ENCODE assay signal across 1 cellular context in the genomic region with DNA sequence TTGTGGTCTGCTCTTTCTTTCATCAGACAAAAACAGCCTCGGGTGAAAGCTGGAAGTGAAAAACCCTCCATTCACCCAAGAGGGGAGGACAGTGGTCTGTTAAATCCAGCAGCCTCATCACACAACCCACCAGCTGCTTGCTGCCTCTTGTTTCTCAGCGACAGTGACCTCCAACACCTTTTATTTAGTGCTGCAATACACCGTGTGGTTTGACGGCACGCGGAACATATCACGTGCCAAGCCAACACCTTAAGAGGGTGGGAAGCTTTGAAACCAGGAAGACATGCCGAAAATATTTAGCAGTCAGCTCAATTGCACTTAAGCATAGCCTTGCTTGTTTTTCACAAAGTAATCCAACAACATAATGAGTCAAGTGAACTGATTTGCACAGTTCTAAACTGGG.
TF ChIP-seq lines count a peak whose summit lies in the region.

No MANE protein-coding gene starts in this region.

TF ChIP-seq in IMR-90, 13 proteins besides CTCF, POLR2A, EP300 and RAD21:
- TF ChIP-seq CEBPB (IDR thresholded peaks at IDR 0.05; ENCODE audit: low read depth, low read length), result no peak
- TF ChIP-seq MAZ (IDR thresholded peaks at IDR 0.05; ENCODE audit: borderline replicate concordance, low read depth, low read length), result no peak
- no peak for TF ChIP-seq MAFK (IDR thresholded peaks at IDR 0.05; ENCODE audit: low read depth, low read length)
- TF ChIP-seq MXI1 (IDR thresholded peaks at IDR 0.05; ENCODE audit: borderline replicate concordance, low read depth, low read length), result no peak
- TF ChIP-seq CHD1 (IDR thresholded peaks at IDR 0.05; ENCODE audit: low read depth, low read length), result no peak
- no peak for TF ChIP-seq FOS (IDR thresholded peaks at IDR 0.05; ENCODE audit: low read depth, low read length)
- no peak for TF ChIP-seq RCOR1 (IDR thresholded peaks at IDR 0.05; ENCODE audit: insufficient replicate concordance, low read length)
- TF ChIP-seq ELK1 (IDR thresholded peaks at IDR 0.05; ENCODE audit: borderline replicate concordance, low read depth, low read length), result no peak
- no peak for TF ChIP-seq NFE2L2 (IDR thresholded peaks at IDR 0.05; ENCODE audit: low read depth, low read length)
